In genomic region chr11:126345283-126345682, GRCh38 we compare ENCODE assay signal across 14 cellular contexts. TPM values are rescaled to one million over a fixed set of nuclear protein-coding genes. Genes with fewer than 3 reads are reported as not detected.
A peak's percentile ranks its signal among the peaks of the same experiment; 100 is the strongest.
DNase-seq lines count a peak whose midpoint lies in the region; ATAC-seq, FAIRE-seq and TF ChIP-seq lines count a peak whose summit lies in the region.
"Had no signal": no experiment of that assay in that cellular context is flagged by ENCODE, and none has a peak within 500 bp of the region (broad histone marks: within the 10 kb centered on the region; RNA-seq: fewer than 3 reads in every experiment).

No MANE protein-coding gene starts in this region.

- H3K9me3 ChIP-seq in RWPE2 (ENCODE audit: severe bottlenecking) (no peaks in the 10 kb centered on the region), gastroesophageal sphincter (no peaks in the 10 kb centered on the region), pancreas (no peaks in the 10 kb centered on the region)
- H3K9me3 ChIP-seq: SJCRH30 had no signal

- no peak for TF ChIP-seq POLR2A in gastroesophageal sphincter (IDR thresholded peaks at IDR 0.05)

- no CpG with 5 or more reads among the region's 16 CpGs for WGBS in gastroesophageal sphincter (ENCODE audit: low coverage in 1 of 2), 2 donors
- WGBS in pancreas, 2 donors = 93 to 95% methylated on average over 16 of the region's 16 CpGs

- intact Hi-C loops in pancreas (cut with DNase I) = no loop called here

- no peak for FAIRE-seq in pancreas (lab: Jason Lieb, UNC)

- no peak for TF ChIP-seq CTCF in RWPE2 (IDR thresholded peaks at IDR 0.05; ENCODE audit: poor library complexity, severe bottlenecking)
- TF ChIP-seq CTCF in gastroesophageal sphincter (IDR thresholded peaks at IDR 0.05) = no peak
- no peak for TF ChIP-seq CTCF in pancreas (IDR thresholded peaks at IDR 0.05)

- peaks cover 22% of the 10 kb centered on the region for H3K79me2 ChIP-seq in ACC112 (ENCODE audit: control insufficient read depth, insufficient read depth, low read length, unreplicated experiment)

- DNase-seq in RWPE2 (ENCODE audit: low spot score) = peak; percentile 51
- DNase-seq in pancreas = no peak
- DNase-seq in stimulated activated naive CD4-positive, alpha-beta T cell treated with Interleukin-2 at 50 U/mL for 16 hours (lab: John Stamatoyannopoulos, UW) = no peak
- DNase-seq in activated CD4-positive, alpha-beta T cell treated with anti-CD3 and anti-CD28 coated beads, Interleukin-2, amount 50 U/mL, for 48 hours = no peak
- DNase-seq in NCI-H1417 treated with DMSO at 0.1 percent for 48 hours (lab: John Stamatoyannopoulos, UW) = no peak
- DNase-seq: kidney glomerular epithelial cell, NCI-H1105, NCI-H526, SJCRH30 had no signal

- H3K36me3 ChIP-seq in ACC112 (ENCODE audit: insufficient read depth, low read length) (no peaks in the 10 kb centered on the region), RWPE2 (ENCODE audit: low read depth) (peaks cover 21% of the 10 kb centered on the region), gastroesophageal sphincter (peaks cover 0 to 51% of the 10 kb centered on the region in 2 donors), pancreas (no peaks in the 10 kb centered on the region)
- H3K36me3 ChIP-seq: neural progenitor cell had no signal

- H3K27me3 ChIP-seq in ACC112 (ENCODE audit: insufficient read depth, low read length) = no peaks in the 10 kb centered on the region
- H3K27me3 ChIP-seq in RWPE2 (ENCODE audit: insufficient read depth, poor library complexity, severe bottlenecking) = no peaks in the 10 kb centered on the region
- H3K27me3 ChIP-seq in gastroesophageal sphincter = no peaks in the 10 kb centered on the region
- H3K27me3 ChIP-seq in pancreas = no peaks in the 10 kb centered on the region
- H3K27me3 ChIP-seq: neural progenitor cell, SJCRH30 had no signal

- no peak overlapping the region for H2AFZ ChIP-seq in ACC112 (ENCODE audit: low read length, unreplicated experiment)
- H2AFZ ChIP-seq: neural progenitor cell had no signal

- TF ChIP-seq EP300 in gastroesophageal sphincter (IDR thresholded peaks at IDR 0.05) = no peak

- H3K27ac ChIP-seq in ACC112 (ENCODE audit: low read depth, low read length) = 0 out of 2 replicates have a peak overlapping the region, but pooled peaks have one; percentile 71
- peak overlapping the region; percentile 67 for H3K27ac ChIP-seq in RWPE2 (ENCODE audit: poor library complexity, severe bottlenecking)
- peak overlapping the region in 3 of 4 donors; percentile 55 to 76 (median 66) for H3K27ac ChIP-seq in gastroesophageal sphincter
- H3K27ac ChIP-seq in pancreas = peak overlapping the region; percentile 43 to 82 (median 80)
- H3K27ac ChIP-seq: neural progenitor cell, SJCRH30 had no signal

- peaks cover 64% of the 10 kb centered on the region for H3K4me1 ChIP-seq in ACC112 (ENCODE audit: control insufficient read depth, insufficient read depth, low read length, unreplicated experiment)
- H3K4me1 ChIP-seq in RWPE2 (ENCODE audit: insufficient read depth, poor library complexity, severe bottlenecking) = peaks cover 47% of the 10 kb centered on the region
- peaks cover 0 to 68% (median 28%) of the 10 kb centered on the region in 3 donors for H3K4me1 ChIP-seq in gastroesophageal sphincter
- H3K4me1 ChIP-seq in pancreas = peaks cover 0 to 25% (median 11%) of the 10 kb centered on the region in 3 donors

- no peak overlapping the region for H3K4me3 ChIP-seq in ACC112 (ENCODE audit: low read depth, low read length)
- no peak overlapping the region for H3K4me3 ChIP-seq in RWPE2 (ENCODE audit: severe bottlenecking)
- no peak overlapping the region for H3K4me3 ChIP-seq in gastroesophageal sphincter
- H3K4me3 ChIP-seq in pancreas = no peak overlapping the region
- H3K4me3 ChIP-seq: neural progenitor cell, SJCRH30 had no signal

- ATAC-seq in RWPE2 (ENCODE audit: low read depth) = no peak
- no peak for ATAC-seq in gastroesophageal sphincter
- ATAC-seq in pancreas = no peak
- no peak for ATAC-seq in HG03342 (IDR thresholded peaks at IDR 0.05; ENCODE audit: unreplicated experiment)
- ATAC-seq: WTC11 had no signal

RNA-seq across cellular contexts. Expression of gene ST3GAL4, which starts 10.2 kb away (rescaled TPM):
- 10 to 100 TPM; 42.1 to 56.2 (median 47.2) TPM for total RNA-seq in gastroesophageal sphincter
- 10 to 100 TPM in 2 of 6 donors, 1 to 10 TPM in 4; 2.6 to 10.5 (median 9.4) TPM for total RNA-seq in pancreas
- polyA plus RNA-seq in pancreas = 10 to 100 TPM in 1 of 2 donors, 1 to 10 TPM in 1; 5.7 to 12.9 TPM

RNA-seq across cellular contexts. Expression of gene DCPS, which starts 41.4 kb away (rescaled TPM):
- total RNA-seq in gastroesophageal sphincter = 10 to 100 TPM; 11.8 to 20.6 (median 15.9) TPM
- total RNA-seq in pancreas = 10 to 100 TPM in 3 of 6 donors, 1 to 10 TPM in 3; 8.4 to 16.6 (median 9.8) TPM
- 10 to 100 TPM; 15.2 to 16.6 TPM for polyA plus RNA-seq in pancreas
